Comparison of ENCODE assay signal across 17 cellular contexts in the genomic region with DNA sequence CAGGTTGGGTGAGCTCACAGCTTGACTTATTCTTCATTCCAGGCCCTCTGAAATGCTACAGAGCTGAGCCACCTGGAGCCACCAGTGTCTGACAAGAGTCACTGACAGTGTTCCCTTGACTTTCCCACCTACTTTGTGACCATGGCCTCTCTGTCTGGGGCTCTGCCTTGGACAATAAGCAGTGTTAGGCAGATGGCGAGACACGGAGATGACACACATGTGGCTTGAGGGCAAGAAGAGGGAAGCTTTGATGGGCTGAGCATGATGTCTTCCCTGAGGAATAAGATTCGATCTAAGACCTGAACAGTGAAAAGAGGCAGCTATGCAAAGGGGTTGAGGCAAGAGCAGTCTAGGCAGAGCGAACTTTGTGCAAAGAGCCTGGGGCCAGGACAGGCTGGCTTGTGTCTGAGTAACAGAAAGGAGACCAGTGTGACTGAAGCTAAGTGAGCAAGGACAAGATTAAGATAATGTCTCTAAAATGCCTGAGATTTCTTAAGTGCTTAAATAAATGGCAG.
"Had no signal": no experiment of that assay in that cellular context is flagged by ENCODE, and none has a peak within 500 bp of the region (broad histone marks: within the 10 kb centered on the region; RNA-seq: fewer than 3 reads in every experiment).

No MANE protein-coding gene starts in this region.

- H3K36me3 ChIP-seq: pancreas, stomach had no signal

- H3K27ac ChIP-seq: dorsolateral prefrontal cortex, pancreas, stomach had no signal

- H3K9me3 Mint-ChIP-seq: activated naive CD4-positive, alpha-beta T cell treated with anti-CD3 and anti-CD28 coated beads, Interleukin-2, amount 50 U/mL, for 24 hours; activated T-cell treated with anti-CD3 and anti-CD28 coated beads, Interleukin-2, amount 50 U/mL, for 24 hours; nephron had no signal

- H3K4me1 Mint-ChIP-seq: activated CD8-positive, alpha-beta memory T cell treated with anti-CD3 and anti-CD28 coated beads, Interleukin-2, amount 10 ng/mL, durations not matched to agents 7 days and 5 days; activated naive CD4-positive, alpha-beta T cell treated with anti-CD3 and anti-CD28 coated beads, Interleukin-2, amount 50 U/mL, for 24 hours had no signal

- H3K36me3 Mint-ChIP-seq: activated CD8-positive, alpha-beta memory T cell treated with anti-CD3 and anti-CD28 coated beads, Interleukin-2, amount 10 ng/mL, durations not matched to agents 7 days and 5 days; activated naive CD4-positive, alpha-beta T cell treated with anti-CD3 and anti-CD28 coated beads, Interleukin-2, amount 50 U/mL, for 24 hours; brain had no signal

- H3K4me1 ChIP-seq: pancreas had no signal

- DNase-seq: activated CD4-positive, alpha-beta T cell treated with anti-CD3 and anti-CD28 coated beads, Interleukin-2, amount 50 U/mL, for 48 hours; activated CD4-positive, CD25-positive, alpha-beta regulatory T cell treated with anti-CD3 and anti-CD28 coated beads, Interleukin-2, amount 50 U/mL, for 72 hours; activated CD8-positive, alpha-beta memory T cell treated with anti-CD3 and anti-CD28 coated beads, Interleukin-2, amount 10 ng/mL, durations not matched to agents 7 days and 5 days; activated effector memory CD4-positive, alpha-beta T cell treated with Interleukin-2 at 50 U/mL for 16 hours; activated T-cell treated with anti-CD3 and anti-CD28 coated beads, Interleukin-2, amount 50 U/mL, for 24 hours; dorsolateral prefrontal cortex; hypothalamus; left colon; pancreas; stimulated activated CD4-positive, alpha-beta T cell treated with anti-CD3 and anti-CD28 coated beads, Interleukin-4, amount 100 ng/mL, for 24 hours; stomach had no signal

- H3K4me3 ChIP-seq: dorsolateral prefrontal cortex, lung, pancreas, stomach had no signal

- H3K4me3 Mint-ChIP-seq: activated CD8-positive, alpha-beta memory T cell treated with anti-CD3 and anti-CD28 coated beads, Interleukin-2, amount 10 ng/mL, durations not matched to agents 7 days and 5 days; activated naive CD4-positive, alpha-beta T cell treated with anti-CD3 and anti-CD28 coated beads, Interleukin-2, amount 50 U/mL, for 24 hours; activated T-cell treated with anti-CD3 and anti-CD28 coated beads, Interleukin-2, amount 50 U/mL, for 24 hours; brain; nephron had no signal

- H3K27me3 ChIP-seq: dorsolateral prefrontal cortex, pancreas, stomach had no signal

- H3K9me3 ChIP-seq: pancreas, stomach had no signal

- FAIRE-seq: endometrium, pancreas, urothelium cell line had no signal

- H3K27ac Mint-ChIP-seq: activated CD8-positive, alpha-beta memory T cell treated with anti-CD3 and anti-CD28 coated beads, Interleukin-2, amount 10 ng/mL, durations not matched to agents 7 days and 5 days; activated naive CD4-positive, alpha-beta T cell treated with anti-CD3 and anti-CD28 coated beads, Interleukin-2, amount 50 U/mL, for 24 hours; activated T-cell treated with anti-CD3 and anti-CD28 coated beads, Interleukin-2, amount 50 U/mL, for 24 hours; brain; nephron had no signal
